In the genomic region with DNA sequence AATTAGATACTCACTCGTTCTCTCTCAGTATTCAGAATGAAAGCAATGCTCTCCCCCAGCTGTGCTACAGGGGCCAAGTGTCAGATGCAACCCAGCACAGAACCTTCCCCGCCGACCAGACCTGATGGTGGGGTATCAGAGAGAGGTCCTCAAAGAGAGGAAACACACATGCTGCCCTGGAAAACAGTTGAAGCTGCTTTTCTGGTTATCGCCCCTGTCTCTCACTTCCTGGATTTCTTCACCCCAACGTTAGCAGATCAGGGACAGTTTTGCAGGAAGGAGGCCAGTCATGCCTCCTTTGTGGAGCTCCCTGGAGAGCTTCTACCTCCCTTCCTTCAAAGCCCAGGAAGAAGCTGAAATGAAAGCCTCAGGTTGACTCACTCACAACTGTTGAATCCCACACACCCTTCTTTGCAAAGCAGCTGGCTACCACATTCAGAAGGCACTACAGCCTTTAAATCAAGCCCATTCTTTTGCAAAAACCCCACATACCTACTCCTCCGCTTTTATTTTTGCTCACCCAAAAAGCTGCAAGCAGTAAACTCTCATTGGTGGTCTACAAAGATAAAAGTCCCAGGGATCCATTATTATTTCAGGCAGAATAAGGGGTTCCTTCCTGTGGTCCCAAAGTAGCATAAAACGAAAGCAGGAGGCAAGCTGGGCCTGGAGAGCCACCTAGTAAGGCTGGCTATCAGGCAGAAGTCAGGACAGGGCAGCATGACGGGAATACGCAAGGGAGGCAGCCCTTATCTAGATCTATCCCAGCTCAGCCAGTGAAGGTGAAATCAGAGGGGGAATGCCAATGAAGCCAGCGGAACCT, we compare ENCODE assay signal across 12 cellular contexts. TPM values are rescaled to one million over a fixed set of nuclear protein-coding genes. Genes with fewer than 3 reads are reported as not detected.
DNase-seq lines count a peak whose midpoint lies in the region; ATAC-seq and TF ChIP-seq lines count a peak whose summit lies in the region.
"Had no signal": no experiment of that assay in that cellular context is flagged by ENCODE, and none has a peak within 500 bp of the region (broad histone marks: within the 10 kb centered on the region; RNA-seq: fewer than 3 reads in every experiment).

No MANE protein-coding gene starts in this region.

- TF ChIP-seq POLR2A in uterus (IDR thresholded peaks at IDR 0.05): no peak

- H3K4me1 Mint-ChIP-seq in natural killer cell treated with Interleukin-12 subunit alpha and Interleukin-12 subunit beta and Interleukin-15 and Interleukin-18, amount 100 ng/mL, for 72 hours (ENCODE audit: low read depth in 2 of 2): peaks cover 0 to 4% of the 10 kb centered on the region in 2 donors
- peaks cover 0 to 4% of the 10 kb centered on the region in 2 donors for H3K4me1 Mint-ChIP-seq in natural killer cell

- TF ChIP-seq CTCF in natural killer cell (IDR thresholded peaks at IDR 0.05) (no peak), uterus (IDR thresholded peaks at IDR 0.05) (no peak), left lung (IDR thresholded peaks at IDR 0.05) (no peak), RWPE1 (conservative IDR thresholded peaks at IDR 0.05; ENCODE audit: low read depth) (no peak)

- H3K27ac ChIP-seq in uterus: peak overlapping the region; percentile 44 to 46
- H3K27ac ChIP-seq in left lung: no peak overlapping the region
- no peak overlapping the region for H3K27ac ChIP-seq in RWPE1
- H3K27ac ChIP-seq: upper lobe of left lung had no signal

- H3K36me3 Mint-ChIP-seq in natural killer cell treated with Interleukin-12 subunit alpha and Interleukin-12 subunit beta and Interleukin-15 and Interleukin-18, amount 100 ng/mL, for 72 hours: no peaks in the 10 kb centered on the region
- no peaks in the 10 kb centered on the region for H3K36me3 Mint-ChIP-seq in natural killer cell

- H3K27ac Mint-ChIP-seq in natural killer cell treated with Interleukin-12 subunit alpha and Interleukin-12 subunit beta and Interleukin-15 and Interleukin-18, amount 100 ng/mL, for 72 hours: no peak overlapping the region
- H3K27ac Mint-ChIP-seq in natural killer cell: no peak overlapping the region

- POLR2A ChIA-PET in RWPE1 (lab: Yijun Ruan, JAX; ENCODE audit: low non-redundant PET): no interaction called here

- H3K27me3 ChIP-seq in uterus (no peaks in the 10 kb centered on the region), left lung (no peaks in the 10 kb centered on the region)
- H3K27me3 ChIP-seq: upper lobe of left lung had no signal

- intact Hi-C loops in natural killer cell (cut with micrococcal nuclease): no loop called here
- intact Hi-C loops in Right ventricle myocardium inferior (cut with DNase I): no loop called here
- intact Hi-C loops in uterus (cut with DNase I; ENCODE audit: low total_unique reads): no loop called here
- intact Hi-C loops in left lung (cut with DNase I): no loop called here

- ATAC-seq in natural killer cell treated with Interleukin-12 subunit alpha and Interleukin-12 subunit beta and Interleukin-15 and Interleukin-18, amount 100 ng/mL, for 72 hours: no peak
- no peak for ATAC-seq in natural killer cell
- ATAC-seq in HG03175 (IDR thresholded peaks at IDR 0.05; ENCODE audit: unreplicated experiment): peak; percentile 44
- ATAC-seq in Right ventricle myocardium inferior: peak; percentile 65
- ATAC-seq in left lung: no peak

- H3K4me3 Mint-ChIP-seq in natural killer cell treated with Interleukin-12 subunit alpha and Interleukin-12 subunit beta and Interleukin-15 and Interleukin-18, amount 100 ng/mL, for 72 hours: peak overlapping the region; percentile 12
- H3K4me3 Mint-ChIP-seq in natural killer cell: no peak overlapping the region
- H3K4me3 Mint-ChIP-seq: nephron had no signal

- H3K9me3 ChIP-seq in uterus: no peaks in the 10 kb centered on the region
- peaks cover 0 to 1% of the 10 kb centered on the region in 2 donors for H3K9me3 ChIP-seq in left lung
- H3K9me3 ChIP-seq: upper lobe of left lung had no signal

- no peak overlapping the region for H3K4me3 ChIP-seq in uterus
- H3K4me3 ChIP-seq in left lung: no peak overlapping the region
- H3K4me3 ChIP-seq: upper lobe of left lung had no signal

- H3K9me3 Mint-ChIP-seq in natural killer cell treated with Interleukin-12 subunit alpha and Interleukin-12 subunit beta and Interleukin-15 and Interleukin-18, amount 100 ng/mL, for 72 hours: no peaks in the 10 kb centered on the region
- H3K9me3 Mint-ChIP-seq in natural killer cell: peaks cover 2 to 5% of the 10 kb centered on the region in 2 donors
- H3K9me3 Mint-ChIP-seq: nephron had no signal

- DNase-seq in natural killer cell treated with Interleukin-12 subunit alpha and Interleukin-12 subunit beta and Interleukin-15 and Interleukin-18, amount 100 ng/mL, for 72 hours (ENCODE audit: low spot score): no peak
- DNase-seq in natural killer cell: no peak
- no peak for DNase-seq in Right ventricle myocardium inferior (ENCODE audit: missing footprints)
- no peak for DNase-seq in uterus
- DNase-seq in left lung: no peak
- no peak for DNase-seq in AML-193 (lab: John Stamatoyannopoulos, UW)
- no peak for DNase-seq in RWPE1 (ENCODE audit: low spot score)
- DNase-seq: 8988T; activated CD4-positive, alpha-beta T cell treated with anti-CD3 and anti-CD28 coated beads for 4 hours; upper lobe of left lung had no signal

- CTCF ChIA-PET in RWPE1 (lab: Yijun Ruan, JAX): no interaction called here

- H3K36me3 ChIP-seq in uterus (no peaks in the 10 kb centered on the region), left lung (no peaks in the 10 kb centered on the region)
- H3K36me3 ChIP-seq: upper lobe of left lung had no signal

- H3K4me1 ChIP-seq in uterus (no peaks in the 10 kb centered on the region), left lung (no peaks in the 10 kb centered on the region)

- H3K27me3 Mint-ChIP-seq in natural killer cell treated with Interleukin-12 subunit alpha and Interleukin-12 subunit beta and Interleukin-15 and Interleukin-18, amount 100 ng/mL, for 72 hours: peaks cover 0 to 2% of the 10 kb centered on the region in 2 donors
- H3K27me3 Mint-ChIP-seq in natural killer cell (ENCODE audit: low read depth in 2 of 2): no peaks in the 10 kb centered on the region

RNA-seq across cellular contexts. Expression of gene LARGE1, which starts 23.3 kb away (rescaled TPM):
- 1 to 10 TPM; 6.9 to 9.0 TPM for total RNA-seq in natural killer cell treated with Interleukin-12 subunit alpha and Interleukin-12 subunit beta and Interleukin-15 and Interleukin-18, amount 100 ng/mL, for 72 hours
- 10 to 100 TPM in 1 of 3 donors, 1 to 10 TPM in 2; 2.6 to 11.6 (median 4.1) TPM for total RNA-seq in natural killer cell
- 152 TPM for total RNA-seq in Right ventricle myocardium inferior
- total RNA-seq in uterus: 10 to 100 TPM; 18.7 to 82.1 (median 39.2) TPM
- 10 to 100 TPM; 22.4 to 28.9 TPM for total RNA-seq in left lung

Comparison
In these comparisons a context has a peak if more than half of its experiments do, and no peak if none do; other contexts are left out.
1. ATAC-seq: peak in HG03175 (single experiment) and Right ventricle myocardium inferior (single experiment); none in natural killer cell treated with Interleukin-12 subunit alpha and Interleukin-12 subunit beta and Interleukin-15 and Interleukin-18, amount 100 ng/mL, for 72 hours (0 of 2), natural killer cell (0 of 3) and left lung (single experiment).
2. H3K27ac ChIP-seq: peak in uterus (2 of 2); none in left lung (0 of 2) and RWPE1 (single experiment).